In the genomic region with DNA sequence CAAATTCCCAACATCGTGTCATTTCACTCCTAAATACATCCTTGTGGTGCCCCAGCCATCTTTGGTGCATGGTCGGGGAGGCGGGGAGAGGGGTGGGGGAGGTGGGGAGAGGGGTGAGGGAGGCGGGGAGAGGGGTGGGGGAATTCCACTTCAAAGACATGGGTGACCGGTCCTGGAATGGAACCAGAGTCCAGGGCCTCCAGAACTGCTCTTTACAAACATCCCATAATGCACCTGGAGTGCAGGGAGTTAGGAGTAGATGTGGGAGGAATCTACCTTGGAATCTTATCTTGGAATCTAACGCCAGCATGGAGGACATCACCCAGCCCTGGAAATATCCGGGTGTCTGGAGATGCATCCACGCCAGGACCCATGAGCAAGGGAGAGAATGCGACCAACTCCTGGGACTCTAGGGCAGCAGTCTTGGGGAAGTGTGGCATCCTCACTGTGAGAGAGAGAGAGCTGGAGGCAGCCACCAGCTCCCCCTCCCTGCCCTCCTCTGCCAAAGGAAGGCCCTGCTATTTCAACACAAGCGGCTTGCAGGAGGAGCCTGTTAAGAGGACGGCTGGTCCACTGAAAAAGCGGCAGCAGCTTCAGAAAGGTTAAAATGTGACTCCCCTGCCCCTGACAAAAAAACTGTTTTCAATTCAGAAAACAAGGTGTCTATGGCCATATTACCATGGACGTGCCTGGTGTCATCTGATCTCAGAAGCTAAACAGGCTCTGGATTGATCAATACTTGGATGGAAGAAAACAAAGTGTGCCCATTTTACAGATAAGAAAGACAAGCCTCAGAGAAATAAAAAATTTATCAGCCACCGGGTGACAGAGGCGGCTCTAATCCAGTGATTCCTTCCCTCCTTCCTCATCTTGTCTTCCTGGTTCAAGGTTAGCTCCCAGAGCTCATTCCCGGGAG, we compare ENCODE assay signal across 18 cellular contexts.
DNase-seq lines count a peak whose midpoint lies in the region; TF ChIP-seq lines count a peak whose summit lies in the region.
"Had no signal": no experiment of that assay in that cellular context is flagged by ENCODE, and none has a peak within 500 bp of the region (broad histone marks: within the 10 kb centered on the region; RNA-seq: fewer than 3 reads in every experiment).

No MANE protein-coding gene starts in this region.

- H3K9me3 ChIP-seq in SK-N-MC (ENCODE audit: low read depth, low read length) (no peaks in the 10 kb centered on the region), thyroid gland (no peaks in the 10 kb centered on the region)
- H3K9me3 ChIP-seq: psoas muscle had no signal

- H3K27ac ChIP-seq in SK-N-MC = no peak overlapping the region
- H3K27ac ChIP-seq in thyroid gland = peak overlapping the region in 1 of 3 donors; percentile 5
- H3K27ac ChIP-seq: cardiac muscle cell, psoas muscle had no signal

- no peak overlapping the region for H3K9ac ChIP-seq in SK-N-MC (ENCODE audit: insufficient read length)

- H3K4me3 ChIP-seq in SK-N-MC = 0 out of 2 replicates have a peak overlapping the region, but pooled peaks have one; percentile 15
- no peak overlapping the region for H3K4me3 ChIP-seq in thyroid gland (replicated peaks in 1 of 3)
- H3K4me3 ChIP-seq: cardiac muscle cell, psoas muscle had no signal

- no peak for TF ChIP-seq POLR2A in thyroid gland (IDR thresholded peaks at IDR 0.05)

- WGBS in thyroid gland, 2 donors = 19 to 30% methylated on average over 16 of the region's 16 CpGs

- DNase-seq in GM03348 (ENCODE audit: low spot score) (peak; percentile 31), SK-N-MC (ENCODE audit: low read depth, low spot score) (no peak), kidney tubule cell (ENCODE audit: low spot score) (peak; percentile 88), thyroid gland (peak; percentile 64 to 68), DMS 273 treated with DMSO at 0.1 percent for 48 hours (lab: John Stamatoyannopoulos, UW) (no peak), DMS53 treated with DMSO at 0.1 percent for 48 hours (lab: John Stamatoyannopoulos, UW; ENCODE audit: unreplicated experiment) (no peak), NCI-H1436 treated with DMSO at 0.1 percent for 48 hours (lab: John Stamatoyannopoulos, UW) (no peak)
- DNase-seq: activated CD4-positive, alpha-beta T cell treated with anti-CD3 and anti-CD28 coated beads, Interleukin-2, amount 50 U/mL, for 4 hours; activated gamma-delta T cell; KG1; left cardiac atrium; NCI-H1105; NCI-H2107; NCI-H526 treated with DMSO at 0.1 percent for 48 hours; nephron progenitor cell; psoas muscle; stimulated activated CD8-positive, alpha-beta memory T cell treated with anti-CD3 and anti-CD28 coated beads, Interleukin-4, amount 100 ng/mL, for 48 hours had no signal

- H3K4me1 ChIP-seq in thyroid gland = peaks cover 8 to 11% of the 10 kb centered on the region in 2 donors
- H3K4me1 ChIP-seq: psoas muscle had no signal

- no peak for TF ChIP-seq CTCF in thyroid gland (IDR thresholded peaks at IDR 0.05)

- H3K36me3 ChIP-seq in SK-N-MC (ENCODE audit: insufficient read depth, low read length) (no peaks in the 10 kb centered on the region), thyroid gland (no peaks in the 10 kb centered on the region)
- H3K36me3 ChIP-seq: cardiac muscle cell had no signal

- H3K27me3 ChIP-seq in thyroid gland = no peaks in the 10 kb centered on the region
- H3K27me3 ChIP-seq: cardiac muscle cell had no signal

- intact Hi-C loops in thyroid gland (cut with DNase I) = no loop called here

Comparison
In these comparisons a context has a peak if more than half of its experiments do, and no peak if none do; other contexts are left out.
1. DNase-seq: peak in GM03348 (single experiment), kidney tubule cell (single experiment) and thyroid gland (2 of 2); none in SK-N-MC (single experiment), DMS 273 treated with DMSO at 0.1 percent for 48 hours (single experiment), DMS53 treated with DMSO at 0.1 percent for 48 hours (single experiment) and NCI-H1436 treated with DMSO at 0.1 percent for 48 hours (single experiment).